8 cellular contexts compared by ENCODE assay signal in genomic region chr3:1262246-1262645, GRCh38.
"Had no signal": no experiment of that assay in that cellular context is flagged by ENCODE, and none has a peak within 500 bp of the region (broad histone marks: within the 10 kb centered on the region; RNA-seq: fewer than 3 reads in every experiment).

No MANE protein-coding gene starts in this region.

- H3K4me1 ChIP-seq: HAP-1 had no signal

- DNase-seq: H7, HFFc6, KBM-7 had no signal

- H3K4me2 ChIP-seq: GM23338 had no signal

- H3K4me3 ChIP-seq: GM23338, HAP-1 had no signal

- H2AFZ ChIP-seq: GM23338 had no signal

- H3K27ac ChIP-seq: HL-60 had no signal

- ATAC-seq: GM23338, HCT116, HepG2 had no signal

- H3K9me3 ChIP-seq: HAP-1 had no signal

- H3K36me3 ChIP-seq: HAP-1 had no signal

- FAIRE-seq: HepG2 had no signal
